1 cellular context compared by ENCODE assay signal in genomic region chr1:161200992-161201827, GRCh38.
TF ChIP-seq lines count a peak whose summit lies in the region.

No MANE protein-coding gene starts in this region.

TF ChIP-seq in H1, 55 proteins besides CTCF, POLR2A, EP300 and RAD21:
- TF ChIP-seq CBX8 (IDR thresholded peaks at IDR 0.05; ENCODE audit: borderline replicate concordance, low read depth, low read length) = no peak
- TF ChIP-seq CREB1 (IDR thresholded peaks at IDR 0.05) = no peak
- no peak for TF ChIP-seq CHD1 (IDR thresholded peaks at IDR 0.05; ENCODE audit: low read depth, low read length)
- TF ChIP-seq SIRT6 (IDR thresholded peaks at IDR 0.05; ENCODE audit: low read length) = no peak
- no peak for TF ChIP-seq FOSL1 (IDR thresholded peaks at IDR 0.05; ENCODE audit: insufficient read depth, low read depth, low read length)
- TF ChIP-seq MAX (IDR thresholded peaks at IDR 0.05) = no peak
- TF ChIP-seq TBP (IDR thresholded peaks at IDR 0.05; ENCODE audit: low read depth, low read length) = peak; percentile 2; the same call in 1 of the 2 replicates
- no peak for TF ChIP-seq SUZ12 (IDR thresholded peaks at IDR 0.05; ENCODE audit: low read length)
- TF ChIP-seq NRF1 (IDR thresholded peaks at IDR 0.05; ENCODE audit: low read depth, low read length) = no peak
